In the genomic region with DNA sequence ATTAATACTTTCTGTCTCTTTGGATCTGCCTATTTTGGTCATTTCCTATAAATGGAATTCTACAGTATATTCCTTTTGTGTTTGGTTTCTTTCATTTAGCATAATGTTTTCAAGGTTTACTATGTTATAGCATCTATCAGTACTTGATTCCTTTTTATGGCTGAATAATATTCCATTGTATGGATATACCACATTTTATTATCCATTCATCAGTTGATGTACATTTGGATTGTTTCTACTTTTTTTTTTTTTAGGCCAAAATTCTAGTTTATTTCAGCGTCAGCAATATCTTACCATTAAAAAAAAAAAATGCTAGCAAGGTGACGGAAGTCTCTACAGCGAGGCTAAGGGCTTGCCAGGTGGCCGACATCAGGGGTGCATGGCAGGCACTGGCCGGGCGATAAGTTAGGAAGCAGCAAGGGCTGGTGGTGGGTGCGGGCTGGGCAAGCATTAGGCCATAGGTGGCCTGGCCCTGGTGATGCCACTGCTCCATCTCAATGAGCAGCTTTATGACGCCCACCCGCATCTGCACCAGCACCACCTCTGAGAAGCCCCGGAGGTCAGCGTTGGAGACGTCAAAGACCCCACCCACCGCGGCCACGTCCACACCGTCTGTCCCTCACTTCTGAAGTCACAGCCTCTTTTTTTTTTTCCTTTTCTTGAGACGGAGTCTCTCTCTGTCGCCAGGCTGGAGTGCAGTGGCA, we compare ENCODE assay signal across 23 cellular contexts.
"Had no signal": no experiment of that assay in that cellular context is flagged by ENCODE, and none has a peak within 500 bp of the region (broad histone marks: within the 10 kb centered on the region; RNA-seq: fewer than 3 reads in every experiment).

No MANE protein-coding gene starts in this region.

- H3K27ac ChIP-seq: coronary artery, dorsolateral prefrontal cortex, esophagus squamous epithelium, gastrocnemius medialis, heart right ventricle, left lung, lower lobe of right lung had no signal

- H3K9me3 ChIP-seq: esophagus squamous epithelium, gastrocnemius medialis, lower lobe of right lung had no signal

- H3K4me1 ChIP-seq: gastrocnemius medialis, heart right ventricle, lower lobe of right lung had no signal

- H3K36me3 ChIP-seq: esophagus squamous epithelium, gastrocnemius medialis, heart right ventricle, left lung, lower lobe of right lung had no signal

- H3K27me3 ChIP-seq: gastrocnemius medialis had no signal

- ATAC-seq: gastrocnemius medialis, heart right ventricle, left cardiac atrium, left lung, left ventricle myocardium superior had no signal

- H3K4me3 ChIP-seq: coronary artery, dorsolateral prefrontal cortex, esophagus squamous epithelium, gastrocnemius medialis, heart right ventricle, left lung, lower lobe of right lung had no signal

- FAIRE-seq: colon, endothelial cell of umbilical vein, islet of Langerhans, keratinocyte had no signal

- DNase-seq: dermis blood vessel endothelial cell; dorsolateral prefrontal cortex; effector CD4-positive, alpha-beta T cell; effector memory CD4-positive, alpha-beta T cell; esophagus squamous epithelium; foreskin fibroblast; foreskin melanocyte; gastrocnemius medialis; glutamatergic neuron; head of caudate nucleus; heart right ventricle; hippocampal formation; left cardiac atrium; left lung; left ventricle myocardium superior; lower lobe of right lung; mesendoderm; midbrain had no signal
